In the genomic region with DNA sequence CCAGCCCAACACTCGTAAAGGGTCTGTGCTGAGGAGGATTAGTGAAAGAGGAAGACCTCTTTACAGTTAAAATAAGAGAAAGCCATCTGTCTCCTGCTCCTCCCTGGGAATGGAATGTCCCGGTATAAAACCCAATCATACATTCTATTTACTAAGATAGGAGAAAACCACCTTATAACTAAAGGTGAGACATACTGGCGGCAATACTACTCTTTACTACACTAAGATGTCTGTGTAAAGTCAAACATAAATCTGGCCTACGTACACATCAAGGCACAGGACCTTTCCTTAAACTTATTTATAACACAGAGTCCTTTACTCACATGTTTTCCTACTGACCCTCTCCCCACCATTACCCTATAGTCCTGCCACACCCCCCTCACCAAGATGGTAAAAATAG, we compare ENCODE assay signal across 25 cellular contexts.
"Had no signal": no experiment of that assay in that cellular context is flagged by ENCODE, and none has a peak within 500 bp of the region (broad histone marks: within the 10 kb centered on the region; RNA-seq: fewer than 3 reads in every experiment).

No MANE protein-coding gene starts in this region.

- H3K27me3 Mint-ChIP-seq: naive B cell; naive thymus-derived CD8-positive, alpha-beta T cell; natural killer cell treated with Interleukin-12 subunit alpha and Interleukin-12 subunit beta and Interleukin-15 and Interleukin-18, amount 100 ng/mL, for 72 hours; stimulated activated memory B cell treated with anti-CD40 and anti-IgM and Interleukin-4, amounts not matched to agents 10 μg/mL and 1 μg/mL and 100 μg/mL, for 72 hours; stimulated activated naive CD8-positive, alpha-beta T cell treated with anti-CD3 and anti-CD28 coated beads, Interleukin-15, Interleukin-2, amounts not matched to agents 100 ng/mL and 50 ng/mL, for 24 hours had no signal

- DNase-seq: naive B cell; naive thymus-derived CD8-positive, alpha-beta T cell; nucleus accumbens; pancreas; psoas muscle; right cardiac atrium; right lobe of liver; sigmoid colon; small intestine; stimulated activated CD4-positive, alpha-beta T cell treated with anti-CD3 and anti-CD28 coated beads, Interleukin-15, amount 100 ng/mL, for 24 hours; stimulated activated CD4-positive, alpha-beta T cell treated with anti-CD3 and anti-CD28 coated beads, Interleukin-2, amount 100 ng/mL, for 24 hours; stimulated activated CD4-positive, alpha-beta T cell treated with anti-CD3 and anti-CD28 coated beads, Interleukin-2, amount 100 ng/mL, for 48 hours; stimulated activated CD4-positive, alpha-beta T cell treated with anti-CD3 and anti-CD28 coated beads, Interleukin-4, amount 100 ng/mL, for 24 hours; stimulated activated naive CD4-positive, alpha-beta T cell treated with Interleukin-2 at 50 U/mL for 16 hours; stomach; thyroid gland; trophoblast cell; upper lobe of left lung had no signal

- H3K9me3 ChIP-seq: thyroid gland had no signal

- H3K27ac ChIP-seq: neutrophil, pancreas, psoas muscle, right lobe of liver, sigmoid colon, stomach, thoracic aorta, thyroid gland, tibial nerve, upper lobe of left lung, vagina had no signal

- H3K4me3 Mint-ChIP-seq: natural killer cell treated with Interleukin-12 subunit alpha and Interleukin-12 subunit beta and Interleukin-15 and Interleukin-18, amount 100 ng/mL, for 72 hours; stimulated activated memory B cell treated with anti-CD40 and anti-IgM and Interleukin-4, amounts not matched to agents 10 μg/mL and 1 μg/mL and 100 μg/mL, for 72 hours; stimulated activated naive CD8-positive, alpha-beta T cell treated with anti-CD3 and anti-CD28 coated beads, Interleukin-15, Interleukin-2, amounts not matched to agents 100 ng/mL and 50 ng/mL, for 24 hours had no signal

- H3K36me3 ChIP-seq: neutrophil had no signal

- ATAC-seq: naive thymus-derived CD8-positive, alpha-beta T cell; natural killer cell treated with Interleukin-12 subunit alpha and Interleukin-12 subunit beta and Interleukin-15 and Interleukin-18, amount 100 ng/mL, for 72 hours; pancreas; psoas muscle; right cardiac atrium; right lobe of liver; stimulated activated memory B cell treated with anti-CD40 and anti-IgM and Interleukin-4, amounts not matched to agents 10 μg/mL and 1 μg/mL and 100 μg/mL, for 72 hours had no signal

- H3K4me1 ChIP-seq: right lobe of liver had no signal

- H3K27me3 ChIP-seq: neutrophil, pancreas, right lobe of liver, sigmoid colon, stomach, thyroid gland, tibial nerve, upper lobe of left lung, vagina had no signal

- H3K4me3 ChIP-seq: pancreas, psoas muscle, right lobe of liver, sigmoid colon, stomach, thoracic aorta, thyroid gland, tibial nerve, upper lobe of left lung, vagina had no signal

- H3K27ac Mint-ChIP-seq: naive thymus-derived CD8-positive, alpha-beta T cell; natural killer cell treated with Interleukin-12 subunit alpha and Interleukin-12 subunit beta and Interleukin-15 and Interleukin-18, amount 100 ng/mL, for 72 hours; stimulated activated memory B cell treated with anti-CD40 and anti-IgM and Interleukin-4, amounts not matched to agents 10 μg/mL and 1 μg/mL and 100 μg/mL, for 72 hours; stimulated activated naive CD8-positive, alpha-beta T cell treated with anti-CD3 and anti-CD28 coated beads, Interleukin-15, Interleukin-2, amounts not matched to agents 100 ng/mL and 50 ng/mL, for 24 hours had no signal
